4 cellular contexts compared by ENCODE assay signal in the genomic region with DNA sequence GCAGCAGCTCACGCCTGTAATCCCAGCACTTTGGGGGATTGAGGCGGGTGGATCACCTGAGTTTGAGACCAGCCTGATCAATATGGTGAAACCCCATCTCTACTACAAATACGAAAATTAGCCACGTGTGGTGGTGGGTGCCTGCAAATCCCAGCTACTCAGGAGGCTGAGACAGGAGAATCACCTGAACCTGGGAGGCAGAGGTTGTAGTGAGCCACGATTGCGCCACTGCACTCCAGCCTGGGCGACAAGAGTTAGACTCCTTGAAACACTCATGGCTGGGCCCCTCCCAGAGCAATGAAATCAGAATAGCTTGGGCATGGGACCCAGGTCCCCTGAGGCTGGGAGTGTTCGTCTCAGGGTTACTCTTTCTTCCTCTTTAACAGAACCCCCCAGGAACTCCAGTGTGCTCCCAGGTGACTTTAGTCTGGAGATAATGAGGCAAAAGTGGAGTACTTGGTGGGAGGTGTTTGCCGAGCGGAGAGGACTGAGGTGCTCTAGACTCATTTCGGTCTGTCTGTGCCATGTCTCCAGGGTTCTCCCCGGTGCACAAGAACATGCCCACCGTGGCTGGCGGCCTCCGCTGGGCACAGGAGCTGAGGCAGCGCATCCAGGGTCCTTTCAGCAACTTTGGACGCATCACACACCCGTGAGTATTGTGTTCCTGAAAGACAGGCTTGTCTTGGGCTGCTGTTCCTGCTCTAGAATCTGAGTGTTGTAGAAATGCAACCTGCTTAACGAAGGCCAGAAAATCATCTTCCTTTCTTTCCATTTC. TPM values are rescaled to one million over a fixed set of nuclear protein-coding genes. Genes with fewer than 3 reads are reported as not detected.
"Had no signal": no experiment of that assay in that cellular context is flagged by ENCODE, and none has a peak within 500 bp of the region (broad histone marks: within the 10 kb centered on the region; RNA-seq: fewer than 3 reads in every experiment).

No MANE protein-coding gene starts in this region.

- DNase-seq: GDM1, GF-D8 had no signal

- H3K4me3 ChIP-seq: GM12878 had no signal

- ATAC-seq: GM12878 had no signal

RNA-seq across cellular contexts. Expression of a gene that starts 41.7 kb away (rescaled TPM):
- total RNA-seq: G401 had no signal
